ENCODE assay signal across 16 cellular contexts in the genomic region with DNA sequence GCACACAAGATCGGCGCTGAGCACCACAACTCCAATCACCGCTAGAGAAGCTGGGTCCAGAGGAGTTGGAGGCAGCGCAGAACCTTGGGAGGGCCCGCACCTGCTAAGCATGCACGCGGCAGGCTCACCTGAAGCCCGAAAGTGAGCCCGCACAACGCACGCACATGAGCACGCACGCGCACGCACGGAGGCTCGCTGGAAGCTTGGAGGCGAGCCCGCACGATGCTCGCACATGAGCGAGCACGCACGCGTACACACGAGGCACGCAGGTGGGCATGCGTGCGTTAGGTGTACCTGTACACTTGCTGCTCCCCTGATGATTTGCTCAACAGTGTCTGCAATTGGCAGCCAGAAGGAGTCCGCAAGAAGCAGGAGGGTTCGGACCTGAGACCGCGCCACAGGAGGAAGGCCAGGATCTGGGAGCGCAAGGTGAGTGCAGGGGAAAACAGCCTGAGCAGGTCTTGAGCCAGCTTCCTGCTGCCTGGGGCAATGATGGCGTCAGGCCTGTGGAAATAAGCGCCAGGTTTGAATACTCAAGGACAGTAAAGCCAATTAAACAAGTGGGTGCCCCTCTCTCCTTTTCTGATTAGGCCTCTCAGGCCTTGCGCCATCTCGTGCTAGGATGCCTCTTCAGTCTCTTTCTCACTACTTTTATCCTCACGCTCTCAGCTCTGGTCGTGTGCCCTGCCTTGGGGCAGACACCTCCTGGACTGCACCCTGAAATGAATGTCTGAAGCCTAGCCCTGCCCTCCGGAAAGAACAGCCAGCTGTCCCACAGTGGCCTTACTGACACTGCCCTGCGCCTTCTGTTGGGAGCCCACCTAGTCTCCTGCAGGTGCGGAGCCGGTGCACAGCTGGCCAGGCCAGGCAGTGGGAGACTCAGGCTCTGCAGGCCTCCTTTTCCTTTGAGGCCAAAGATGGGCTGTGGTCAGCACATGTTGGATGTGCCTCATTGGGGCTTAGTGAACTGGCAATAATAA.
"Had no signal": no experiment of that assay in that cellular context is flagged by ENCODE, and none has a peak within 500 bp of the region (broad histone marks: within the 10 kb centered on the region; RNA-seq: fewer than 3 reads in every experiment).

No MANE protein-coding gene starts in this region.

- H3K4me1 ChIP-seq: esophagus squamous epithelium had no signal

- H3K4me3 ChIP-seq: esophagus squamous epithelium had no signal

- FAIRE-seq: endometrium, small intestine had no signal

- ATAC-seq: natural killer cell, right cardiac atrium, T-cell had no signal

- H3K36me3 ChIP-seq: esophagus squamous epithelium had no signal

- H3K27me3 ChIP-seq: esophagus squamous epithelium had no signal

- DNase-seq: activated CD4-positive, alpha-beta T cell treated with anti-CD3 and anti-CD28 coated beads, Interleukin-2, amount 50 U/mL, for 48 hours; activated CD4-positive, CD25-positive, alpha-beta regulatory T cell treated with anti-CD3 and anti-CD28 coated beads, Interleukin-2, amount 50 U/mL, for 72 hours; activated naive CD4-positive, alpha-beta T cell treated with anti-CD3 and anti-CD28 coated beads, Interleukin-2, amount 10 ng/mL, durations not matched to agents 7 days and 5 days; activated T-cell treated with anti-CD3 and anti-CD28 coated beads, Interleukin-2, amount 50 U/mL, for 1 hour; esophagus squamous epithelium; glutamatergic neuron; hypothalamus; kidney glomerular epithelial cell; mesendoderm; natural killer cell; right cardiac atrium; small intestine; stimulated activated CD4-positive, alpha-beta T cell treated with anti-CD3 and anti-CD28 coated beads, Interleukin-4, amount 100 ng/mL, for 4 hours; T-cell; T-helper 9 cell had no signal

- H3K27ac ChIP-seq: esophagus squamous epithelium had no signal

- H3K9me3 ChIP-seq: esophagus squamous epithelium had no signal
